ENCODE assay signal across 1 cellular context in genomic region chr22:34057726-34058125, GRCh38.
TF ChIP-seq lines count a peak whose summit lies in the region.

No MANE protein-coding gene starts in this region.

TF ChIP-seq in HepG2, 621 proteins besides CTCF, POLR2A, EP300 and RAD21 (continued from another document):
- no peak for TF ChIP-seq LRRFIP1 (CRISPR knock-in tag; conservative IDR thresholded peaks at IDR 0.05)
- no peak for TF ChIP-seq NFYC (CRISPR knock-in tag; IDR thresholded peaks at IDR 0.05)
- TF ChIP-seq AKNA (CRISPR knock-in tag; IDR thresholded peaks at IDR 0.05; ENCODE audit: borderline replicate concordance), result no peak
- no peak for TF ChIP-seq HMGXB4 (CRISPR knock-in tag; IDR thresholded peaks at IDR 0.05; ENCODE audit: borderline replicate concordance in 1 of 2, low read depth in 1 of 2)
- TF ChIP-seq SMYD3 (CRISPR knock-in tag; IDR thresholded peaks at IDR 0.05), result no peak
- TF ChIP-seq MLXIP (CRISPR knock-in tag; IDR thresholded peaks at IDR 0.05; ENCODE audit: borderline replicate concordance), result no peak
- TF ChIP-seq ISL2 (CRISPR knock-in tag; IDR thresholded peaks at IDR 0.05), result no peak
- peak; percentile 98 for TF ChIP-seq ATF7 (IDR thresholded peaks at IDR 0.05)
- no peak for TF ChIP-seq ATF7 (CRISPR knock-in tag; IDR thresholded peaks at IDR 0.05)
- no peak for TF ChIP-seq ZNF17 (CRISPR knock-in tag; IDR thresholded peaks at IDR 0.05)
